Comparison of ENCODE assay signal across 8 cellular contexts in the genomic region with DNA sequence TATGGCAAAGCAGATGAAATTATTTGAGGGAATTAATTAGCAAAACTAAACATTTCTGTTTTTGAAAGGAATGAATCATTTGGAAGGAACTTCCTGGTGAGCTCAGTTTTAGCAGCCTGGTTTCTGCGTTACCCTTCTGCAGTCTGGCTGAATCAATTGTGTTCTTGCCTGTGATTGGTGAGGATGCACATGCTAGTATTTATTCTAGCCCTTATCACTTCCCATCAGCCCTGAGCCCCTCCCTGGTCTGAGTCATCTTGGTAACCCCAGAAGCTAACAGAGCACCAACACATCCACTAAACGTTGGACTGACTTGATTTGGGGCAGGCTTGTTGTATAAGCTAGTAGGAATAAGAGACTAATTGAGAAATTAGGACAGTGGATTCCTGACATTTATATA. TPM values are rescaled to one million over a fixed set of nuclear protein-coding genes. Genes with fewer than 3 reads are reported as not detected.
A peak's percentile ranks its signal among the peaks of the same experiment; 100 is the strongest.
DNase-seq lines count a peak whose midpoint lies in the region; ATAC-seq and TF ChIP-seq lines count a peak whose summit lies in the region.

No MANE protein-coding gene starts in this region.

- H3K9me3 ChIP-seq in CD4-positive, CD25-positive, alpha-beta regulatory T cell (ENCODE audit: control insufficient read depth in 2 of 2, low read length in 2 of 2), result no peaks in the 10 kb centered on the region
- no peaks in the 10 kb centered on the region for H3K9me3 ChIP-seq in esophagus squamous epithelium
- no peaks in the 10 kb centered on the region for H3K9me3 ChIP-seq in ovary

- H3K27me3 Mint-ChIP-seq in CD4-positive, CD25-positive, alpha-beta regulatory T cell, result no peaks in the 10 kb centered on the region

- TF ChIP-seq POLR2A in esophagus squamous epithelium (IDR thresholded peaks at IDR 0.05) (no peak), ovary (IDR thresholded peaks at IDR 0.05) (no peak)

- TF ChIP-seq CTCF in esophagus squamous epithelium (IDR thresholded peaks at IDR 0.05) (no peak), ovary (IDR thresholded peaks at IDR 0.05) (no peak)

- DNase-seq in CD4-positive, CD25-positive, alpha-beta regulatory T cell, result peak; percentile 28 to 86 (median 39)
- DNase-seq in HUDEP-2 (lab: John Stamatoyannopoulos, UW; ENCODE audit: unreplicated experiment in 76 of 76) (peak in 73 of 76 experiments; percentile 14 to 91 (median 68)), esophagus squamous epithelium (lab: John Stamatoyannopoulos, UW) (no peak), pulmonary artery endothelial cell (ENCODE audit: low read depth, low spot score) (peak; percentile 98), NCI-H82 treated with DMSO at 0.1 percent for 48 hours (lab: John Stamatoyannopoulos, UW; ENCODE audit: unreplicated experiment) (no peak), ovary (no peak)
- DNase-seq in activated CD4-positive, alpha-beta T cell treated with anti-CD3 and anti-CD28 coated beads, Interleukin-2, amount 50 U/mL, for 4 hours, result peak; percentile 39

- TF ChIP-seq EP300 in ovary (IDR thresholded peaks at IDR 0.05), result no peak

- peaks cover 4% of the 10 kb centered on the region for H3K36me3 Mint-ChIP-seq in CD4-positive, CD25-positive, alpha-beta regulatory T cell

- WGBS in esophagus squamous epithelium, 2 donors, result 0% methylated on average over 2 of the region's 2 CpGs
- WGBS in ovary, 3 donors, result 41 to 55% (median 43%) methylated on average over 2 of the region's 2 CpGs

- H3K27me3 ChIP-seq in CD4-positive, CD25-positive, alpha-beta regulatory T cell (ENCODE audit: control insufficient read depth, insufficient read depth, low read length), result no peaks in the 10 kb centered on the region
- H3K27me3 ChIP-seq in esophagus squamous epithelium (no peaks in the 10 kb centered on the region), ovary (no peaks in the 10 kb centered on the region)

- no peaks in the 10 kb centered on the region for H3K36me3 ChIP-seq in CD4-positive, CD25-positive, alpha-beta regulatory T cell (ENCODE audit: control insufficient read depth, insufficient read depth, low read length)
- H3K36me3 ChIP-seq in esophagus squamous epithelium, result peaks cover 0 to 8% (median 0%) of the 10 kb centered on the region in 3 donors
- H3K36me3 ChIP-seq in ovary, result no peaks in the 10 kb centered on the region

- peak overlapping the region; percentile 24 for H3K27ac ChIP-seq in CD4-positive, CD25-positive, alpha-beta regulatory T cell (ENCODE audit: insufficient read depth, low read length, poor library complexity, severe bottlenecking)
- peak overlapping the region; percentile 55 to 73 (median 60) for H3K27ac ChIP-seq in esophagus squamous epithelium
- no peak overlapping the region for H3K27ac ChIP-seq in ovary

- H3K9me3 Mint-ChIP-seq in CD4-positive, CD25-positive, alpha-beta regulatory T cell, result no peaks in the 10 kb centered on the region

- peak overlapping the region; percentile 51 for H3K4me3 ChIP-seq in CD4-positive, CD25-positive, alpha-beta regulatory T cell (ENCODE audit: low read depth, low read length)
- no peak overlapping the region for H3K4me3 ChIP-seq in esophagus squamous epithelium
- H3K4me3 ChIP-seq in ovary, result no peak overlapping the region

- H3K4me1 Mint-ChIP-seq in CD4-positive, CD25-positive, alpha-beta regulatory T cell, result peaks cover 29 to 62% (median 51%) of the 10 kb centered on the region in 4 donors

- H3K4me3 Mint-ChIP-seq in CD4-positive, CD25-positive, alpha-beta regulatory T cell, result peak overlapping the region in 3 of 4 donors; percentile 33 to 66 (median 34)

- peak overlapping the region; percentile 13 to 87 (median 58) for H3K27ac Mint-ChIP-seq in CD4-positive, CD25-positive, alpha-beta regulatory T cell

- intact Hi-C loops in esophagus squamous epithelium (cut with DNase I), result no loop called here
- intact Hi-C loops in ovary (cut with DNase I), result no loop called here

- ATAC-seq in CD4-positive, CD25-positive, alpha-beta regulatory T cell (ENCODE audit: low read depth in 2 of 2), result peak; percentile 93 to 98
- ATAC-seq in GM19395 (IDR thresholded peaks at IDR 0.05; ENCODE audit: unreplicated experiment), result no peak

- H3K4me1 ChIP-seq in CD4-positive, CD25-positive, alpha-beta regulatory T cell (ENCODE audit: control insufficient read depth, insufficient read depth, low read length, poor library complexity, severe bottlenecking), result peaks cover 51% of the 10 kb centered on the region
- peaks cover 9 to 49% (median 32%) of the 10 kb centered on the region in 3 donors for H3K4me1 ChIP-seq in esophagus squamous epithelium
- H3K4me1 ChIP-seq in ovary (ENCODE audit: insufficient read depth), result peaks cover 8% of the 10 kb centered on the region

RNA-seq across cellular contexts. Expression of gene TJP2, which starts 6.6 kb away (rescaled TPM):
- 13.9 TPM for total RNA-seq in CD4-positive, CD25-positive, alpha-beta regulatory T cell
- polyA plus RNA-seq in CD4-positive, CD25-positive, alpha-beta regulatory T cell, result 10 to 100 TPM in 2 of 4 donors, 1 to 10 TPM in 2; 5.3 to 11.3 (median 8.7) TPM
- 100 to 1,000 TPM; 101 to 301 (median 152) TPM for total RNA-seq in esophagus squamous epithelium
- 243 and 307 TPM in 2 replicates for total RNA-seq in pulmonary artery endothelial cell
- 100 to 1,000 TPM in 3 of 7 donors, 10 to 100 TPM in 4; 40.5 to 143 (median 71.7) TPM for total RNA-seq in ovary
- 10 to 100 TPM; 47.7 to 51.3 TPM for polyA plus RNA-seq in ovary

Comparison
In these comparisons a context has a peak if more than half of its experiments do, and no peak if none do; other contexts are left out.
1. DNase-seq: peak in CD4-positive, CD25-positive, alpha-beta regulatory T cell (3 of 3), HUDEP-2 (73 of 76), activated CD4-positive, alpha-beta T cell treated with anti-CD3 and anti-CD28 coated beads, Interleukin-2, amount 50 U/mL, for 4 hours (2 of 2) and pulmonary artery endothelial cell (single experiment); none in esophagus squamous epithelium (single experiment), NCI-H82 treated with DMSO at 0.1 percent for 48 hours (single experiment) and ovary (0 of 5).
2. H3K27ac ChIP-seq: peak in CD4-positive, CD25-positive, alpha-beta regulatory T cell (single experiment) and esophagus squamous epithelium (4 of 4); none in ovary (0 of 2).